In the genomic region with DNA sequence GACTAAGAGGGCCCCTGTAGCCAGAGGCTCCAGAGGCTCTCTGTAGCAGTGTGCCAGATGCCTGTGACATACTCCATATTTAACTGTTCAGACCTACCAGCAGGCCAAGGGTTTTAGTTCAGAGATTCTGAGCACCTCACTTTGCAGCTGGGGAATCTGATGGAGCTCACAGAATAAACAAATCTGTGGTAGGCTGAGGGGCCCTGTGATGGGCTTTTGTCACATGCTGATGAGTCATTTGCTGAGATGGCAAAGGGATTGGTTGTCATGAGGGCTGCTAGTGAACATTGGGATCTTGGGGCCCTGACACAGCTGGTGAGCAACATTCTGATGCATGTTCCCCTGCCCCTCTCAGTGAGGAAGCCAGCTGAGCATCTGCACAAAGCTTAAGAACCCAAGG, we compare ENCODE assay signal across 17 cellular contexts.
DNase-seq lines count a peak whose midpoint lies in the region; ATAC-seq, FAIRE-seq and TF ChIP-seq lines count a peak whose summit lies in the region.
"Had no signal": no experiment of that assay in that cellular context is flagged by ENCODE, and none has a peak within 500 bp of the region (broad histone marks: within the 10 kb centered on the region; RNA-seq: fewer than 3 reads in every experiment).

No MANE protein-coding gene starts in this region.

- dilution Hi-C loops in endothelial cell of umbilical vein (cut with MboI; ENCODE audit: extremely low pct_ligation_motif_present, low sequenced_read_pairs), result no loop called here

- BruUV-seq in endothelial cell of umbilical vein (replicated peaks; lab: Mats Ljungman, UMichigan) (no TSS peak), PC-9 (replicated peaks; lab: Mats Ljungman, UMichigan) (no TSS peak)

- no peak for FAIRE-seq in endothelial cell of umbilical vein (lab: Jason Lieb, UNC)

- no peaks in the 10 kb centered on the region for H3K27me3 ChIP-seq in endothelial cell of umbilical vein (ENCODE audit: control insufficient read depth in 2 of 2, insufficient read depth in 2 of 2, low read length in 2 of 2)
- H3K27me3 ChIP-seq in PC-9 (ENCODE audit: insufficient read depth, low read depth), result peaks cover 18% of the 10 kb centered on the region
- H3K27me3 ChIP-seq: adrenal gland, BLaER1, foreskin keratinocyte had no signal

- TF ChIP-seq POLR2A in endothelial cell of umbilical vein (IDR thresholded peaks at IDR 0.05; ENCODE audit: low read depth, low read length), result no peak

- H3K9me1 ChIP-seq in endothelial cell of umbilical vein (replicated peaks; ENCODE audit: control insufficient read depth, extremely low read depth, insufficient read depth, low read length), result no peaks in the 10 kb centered on the region

- intact Hi-C loops in endothelial cell of umbilical vein (cut with micrococcal nuclease), result no loop called here
- intact Hi-C loops in PC-9 (cut with micrococcal nuclease; ENCODE audit: unreplicated experiment), result no loop called here

- ATAC-seq in HG03045 (IDR thresholded peaks at IDR 0.05; ENCODE audit: unreplicated experiment) (no peak), GM18520 (IDR thresholded peaks at IDR 0.05; ENCODE audit: unreplicated experiment) (no peak)
- ATAC-seq: activated CD4-positive, alpha-beta T cell treated with anti-CD3 and anti-CD28 coated beads for 36 hours; foreskin keratinocyte; stimulated activated naive B cell treated with anti-CD40 and anti-IgM and Interleukin-4, amounts not matched to agents 10 μg/mL and 1 μg/mL and 100 μg/mL, for 72 hours had no signal

- H3K4me1 ChIP-seq in endothelial cell of umbilical vein (ENCODE audit: control insufficient read depth, extremely low read depth, insufficient read depth, low read length), result peaks cover 2% of the 10 kb centered on the region
- H3K4me1 ChIP-seq in PC-9 (replicated peaks; ENCODE audit: insufficient read depth), result no peaks in the 10 kb centered on the region
- H3K4me1 ChIP-seq: adrenal gland had no signal

- DNase-seq in DMS53 treated with DMSO at 0.1 percent for 48 hours (lab: John Stamatoyannopoulos, UW; ENCODE audit: unreplicated experiment), result peak; percentile 22
- DNase-seq in NCI-H69 (lab: John Stamatoyannopoulos, UW), result peak; percentile 12
- DNase-seq in endothelial cell of umbilical vein (ENCODE audit: low read depth, low spot score), result no peak
- DNase-seq in myocyte (ENCODE audit: low read depth), result peak; percentile 58
- DNase-seq in midbrain (lab: John Stamatoyannopoulos, UW), result no peak
- DNase-seq in PC-9, result no peak
- DNase-seq: activated CD4-positive, alpha-beta T cell treated with anti-CD3 and anti-CD28 coated beads for 36 hours; cortex of kidney; retina; stimulated activated CD4-positive, alpha-beta T cell treated with anti-CD3 and anti-CD28 coated beads, Interleukin-4, amount 100 ng/mL, for 4 hours; stimulated activated naive B cell treated with anti-CD40 and anti-IgM and Interleukin-4, amounts not matched to agents 10 μg/mL and 1 μg/mL and 100 μg/mL, for 72 hours; T-helper 1 cell had no signal

- H3K79me2 ChIP-seq in endothelial cell of umbilical vein (ENCODE audit: control insufficient read depth, insufficient read depth, low read length) (no peaks in the 10 kb centered on the region), PC-9 (ENCODE audit: low read depth) (no peaks in the 10 kb centered on the region)

- no peaks in the 10 kb centered on the region for H3F3A ChIP-seq in PC-9 (ENCODE audit: insufficient read depth, low read depth)

- POLR2A ChIA-PET in endothelial cell of umbilical vein (lab: Charles Lee) (no interaction called here), PC-9 (lab: Charles Lee; ENCODE audit: unreplicated experiment) (no interaction called here)

- no peak overlapping the region for H3K4me2 ChIP-seq in endothelial cell of umbilical vein (ENCODE audit: insufficient read depth, low read length)
- no peak overlapping the region for H3K4me2 ChIP-seq in PC-9
- H3K4me2 ChIP-seq: BLaER1 had no signal

- H4K20me1 ChIP-seq in endothelial cell of umbilical vein (replicated peaks; ENCODE audit: control insufficient read depth, extremely low read depth, insufficient read depth, low read length) (no peaks in the 10 kb centered on the region), PC-9 (ENCODE audit: insufficient read depth) (no peaks in the 10 kb centered on the region)
- H4K20me1 ChIP-seq: BLaER1 had no signal

- H3K4me3 ChIP-seq in endothelial cell of umbilical vein (replicated peaks in 1 of 3; ENCODE audit: insufficient read depth in 1 of 3, low read depth in 1 of 3, low read length in 3 of 3), result no peak overlapping the region
- no peak overlapping the region for H3K4me3 ChIP-seq in PC-9
- H3K4me3 ChIP-seq: adrenal gland, BLaER1 had no signal

- H3K9me3 ChIP-seq in endothelial cell of umbilical vein (replicated peaks; ENCODE audit: control insufficient read depth, insufficient read depth, low read length) (no peaks in the 10 kb centered on the region), PC-9 (ENCODE audit: insufficient read depth, low read depth) (no peaks in the 10 kb centered on the region)
- H3K9me3 ChIP-seq: adrenal gland had no signal

- no peak overlapping the region for H3K9ac ChIP-seq in endothelial cell of umbilical vein (replicated peaks; ENCODE audit: extremely low read depth, insufficient read depth, low read length)
- H3K9ac ChIP-seq: BLaER1 had no signal

- no peaks in the 10 kb centered on the region for H3K9me2 ChIP-seq in PC-9 (ENCODE audit: insufficient read depth)

- CTCF ChIA-PET in endothelial cell of umbilical vein (lab: Charles Lee), result no interaction called here
- CTCF ChIA-PET in PC-9 (lab: Charles Lee), result no interaction called here

- H2AFZ ChIP-seq in endothelial cell of umbilical vein (ENCODE audit: low read depth, low read length) (no peak overlapping the region), PC-9 (no peak overlapping the region)

- H3K36me3 ChIP-seq in endothelial cell of umbilical vein (ENCODE audit: control insufficient read depth in 2 of 2, extremely low read depth in 1 of 2, insufficient read depth in 2 of 2, low read length in 2 of 2), result no peaks in the 10 kb centered on the region
- no peaks in the 10 kb centered on the region for H3K36me3 ChIP-seq in PC-9 (ENCODE audit: low read depth)
- H3K36me3 ChIP-seq: adrenal gland, BLaER1 had no signal

- H3K27ac ChIP-seq in endothelial cell of umbilical vein (ENCODE audit: insufficient read depth, low read depth, low read length) (no peak overlapping the region), PC-9 (no peak overlapping the region)
- H3K27ac ChIP-seq: adrenal gland, BLaER1 had no signal

- TF ChIP-seq CTCF in endothelial cell of umbilical vein (IDR thresholded peaks at IDR 0.05; ENCODE audit: extremely low read depth in 1 of 2, insufficient read depth in 1 of 2, low read depth in 1 of 2, low read length in 2 of 2), result no peak
- no peak for TF ChIP-seq CTCF in PC-9 (conservative IDR thresholded peaks at IDR 0.05)

TF ChIP-seq in endothelial cell of umbilical vein, 7 proteins besides CTCF, POLR2A, EP300 and RAD21:
- no peak for TF ChIP-seq GATA2 (IDR thresholded peaks at IDR 0.05; ENCODE audit: insufficient read depth, insufficient read length, low read depth, low read length)
- TF ChIP-seq FOS (IDR thresholded peaks at IDR 0.05; ENCODE audit: borderline replicate concordance, insufficient read depth, low read length), result peak; percentile 17
TF ChIP-seq in endothelial cell of umbilical vein: peak in this region for 1.

Comparison
In these comparisons a context has a peak if more than half of its experiments do, and no peak if none do; other contexts are left out.
1. DNase-seq: peak in DMS53 treated with DMSO at 0.1 percent for 48 hours (single experiment), NCI-H69 (single experiment) and myocyte (single experiment); none in endothelial cell of umbilical vein (single experiment), midbrain (single experiment) and PC-9 (0 of 2).